In the genomic region with DNA sequence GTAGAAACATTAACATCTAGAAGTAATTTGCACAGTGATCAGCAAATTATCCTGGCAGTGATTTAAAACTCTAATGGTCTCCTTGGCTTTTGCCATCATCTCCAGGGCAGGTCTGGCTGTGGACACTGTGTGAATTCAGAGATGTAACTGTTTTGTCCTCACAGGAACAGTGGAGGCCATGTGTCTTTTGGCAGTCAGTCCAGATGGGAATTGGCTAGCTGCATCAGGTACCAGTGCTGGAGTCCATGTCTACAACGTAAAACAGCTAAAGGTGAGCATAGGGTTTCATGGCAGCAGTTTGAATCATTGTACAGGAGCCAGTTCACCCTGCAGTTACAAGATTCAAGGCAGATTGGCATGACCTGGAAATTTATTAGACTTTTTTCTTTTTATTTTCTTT, we compare ENCODE assay signal across 20 cellular contexts. TPM values are rescaled to one million over a fixed set of nuclear protein-coding genes. Genes with fewer than 3 reads are reported as not detected.
DNase-seq lines count a peak whose midpoint lies in the region; ATAC-seq lines count a peak whose summit lies in the region.
"Had no signal": no experiment of that assay in that cellular context is flagged by ENCODE, and none has a peak within 500 bp of the region (broad histone marks: within the 10 kb centered on the region; RNA-seq: fewer than 3 reads in every experiment).

No MANE protein-coding gene starts in this region.

- H3K79me1 ChIP-seq in trophoblast cell (ENCODE audit: low read length) = no peaks in the 10 kb centered on the region

- H3K4me1 Mint-ChIP-seq in activated CD4-positive, alpha-beta T cell treated with anti-CD3 and anti-CD28 coated beads for 36 hours = peaks cover 39% of the 10 kb centered on the region
- peaks cover 42% of the 10 kb centered on the region for H3K4me1 Mint-ChIP-seq in activated naive CD8-positive, alpha-beta T cell treated with anti-CD3 and anti-CD28 coated beads, Interleukin-2, amount 50 U/mL, for 24 hours
- H3K4me1 Mint-ChIP-seq in activated naive CD8-positive, alpha-beta T cell treated with anti-CD3 and anti-CD28 coated beads for 36 hours = peaks cover 27% of the 10 kb centered on the region
- H3K4me1 Mint-ChIP-seq: B cell had no signal

- H4K8ac ChIP-seq in trophoblast cell (ENCODE audit: low read depth, low read length) = no peak overlapping the region

- H4K91ac ChIP-seq in trophoblast cell (ENCODE audit: low read depth, low read length) = peak overlapping the region; percentile 14

- H3K4me2 ChIP-seq in trophoblast cell (ENCODE audit: low read length) = no peak overlapping the region
- H3K4me2 ChIP-seq: BLaER1 had no signal

- DNase-seq in activated CD4-positive, alpha-beta T cell treated with anti-CD3 and anti-CD28 coated beads for 36 hours = no peak
- no peak for DNase-seq in activated CD4-positive, alpha-beta T cell treated with anti-CD3 and anti-CD28 coated beads, Interleukin-2, amount 50 U/mL, for 1 hour
- DNase-seq in activated naive CD8-positive, alpha-beta T cell treated with anti-CD3 and anti-CD28 coated beads, Interleukin-2, amount 50 U/mL, for 24 hours = no peak
- DNase-seq in activated naive CD8-positive, alpha-beta T cell treated with anti-CD3 and anti-CD28 coated beads for 36 hours = no peak
- no peak for DNase-seq in caudate nucleus (lab: John Stamatoyannopoulos, UW)
- no peak for DNase-seq in trophoblast cell
- DNase-seq in activated naive CD4-positive, alpha-beta T cell treated with anti-CD3 and anti-CD28 coated beads, Interleukin-2, amount 50 U/mL, for 72 hours (ENCODE audit: low spot score in 2 of 2) = no peak
- no peak for DNase-seq in SK-N-DZ (ENCODE audit: low spot score)
- DNase-seq: Caco-2; CD4-positive, CD25-positive, alpha-beta regulatory T cell; CD8-positive, alpha-beta T cell; DMS153; DND-41; GOT3; HFFc6 had no signal

- H2BK12ac ChIP-seq in trophoblast cell (ENCODE audit: low read length) = no peak overlapping the region

- H3K14ac ChIP-seq in trophoblast cell (ENCODE audit: low read length) = no peak overlapping the region

- no peak for ATAC-seq in activated CD4-positive, alpha-beta T cell treated with anti-CD3 and anti-CD28 coated beads for 36 hours
- no peak for ATAC-seq in activated naive CD8-positive, alpha-beta T cell treated with anti-CD3 and anti-CD28 coated beads, Interleukin-2, amount 50 U/mL, for 24 hours
- no peak for ATAC-seq in activated naive CD4-positive, alpha-beta T cell treated with anti-CD3 and anti-CD28 coated beads, Interleukin-2, amount 50 U/mL, for 72 hours
- ATAC-seq: CD8-positive, alpha-beta T cell had no signal

- no peaks in the 10 kb centered on the region for H3K27me3 Mint-ChIP-seq in activated CD4-positive, alpha-beta T cell treated with anti-CD3 and anti-CD28 coated beads for 36 hours
- no peaks in the 10 kb centered on the region for H3K27me3 Mint-ChIP-seq in activated naive CD8-positive, alpha-beta T cell treated with anti-CD3 and anti-CD28 coated beads, Interleukin-2, amount 50 U/mL, for 24 hours
- no peaks in the 10 kb centered on the region for H3K27me3 Mint-ChIP-seq in activated naive CD8-positive, alpha-beta T cell treated with anti-CD3 and anti-CD28 coated beads for 36 hours
- H3K27me3 Mint-ChIP-seq: B cell; CD4-positive, CD25-positive, alpha-beta regulatory T cell had no signal

- no peak overlapping the region for H2BK120ac ChIP-seq in trophoblast cell (ENCODE audit: insufficient read depth, low read length, poor library complexity)

- no peaks in the 10 kb centered on the region for H3K79me2 ChIP-seq in trophoblast cell (ENCODE audit: control insufficient read depth, insufficient read depth, low read length, poor library complexity)

- no peak overlapping the region for H3K4me3 Mint-ChIP-seq in activated CD4-positive, alpha-beta T cell treated with anti-CD3 and anti-CD28 coated beads for 36 hours
- no peak overlapping the region for H3K4me3 Mint-ChIP-seq in activated naive CD8-positive, alpha-beta T cell treated with anti-CD3 and anti-CD28 coated beads, Interleukin-2, amount 50 U/mL, for 24 hours
- no peak overlapping the region for H3K4me3 Mint-ChIP-seq in activated naive CD8-positive, alpha-beta T cell treated with anti-CD3 and anti-CD28 coated beads for 36 hours
- H3K4me3 Mint-ChIP-seq: B cell; CD4-positive, CD25-positive, alpha-beta regulatory T cell; CD8-positive, alpha-beta T cell; HFFc6 had no signal

- no peak overlapping the region for H2AK5ac ChIP-seq in trophoblast cell (ENCODE audit: low read length)

- H3K18ac ChIP-seq in trophoblast cell (ENCODE audit: low read length) = no peak overlapping the region

- H3K36me3 Mint-ChIP-seq in activated CD4-positive, alpha-beta T cell treated with anti-CD3 and anti-CD28 coated beads for 36 hours (ENCODE audit: low read depth) = peaks cover 59% of the 10 kb centered on the region
- peaks cover 67% of the 10 kb centered on the region for H3K36me3 Mint-ChIP-seq in activated naive CD8-positive, alpha-beta T cell treated with anti-CD3 and anti-CD28 coated beads, Interleukin-2, amount 50 U/mL, for 24 hours (ENCODE audit: low read depth)
- peaks cover 46% of the 10 kb centered on the region for H3K36me3 Mint-ChIP-seq in activated naive CD8-positive, alpha-beta T cell treated with anti-CD3 and anti-CD28 coated beads for 36 hours
- peaks cover 18 to 45% of the 10 kb centered on the region in 2 donors for H3K36me3 Mint-ChIP-seq in activated naive CD4-positive, alpha-beta T cell treated with anti-CD3 and anti-CD28 coated beads, Interleukin-2, amount 50 U/mL, for 72 hours

- intact Hi-C loops in activated CD4-positive, alpha-beta T cell treated with anti-CD3 and anti-CD28 coated beads for 36 hours (cut with DNase I, micrococcal nuclease) = no loop called here

- H3K4me3 ChIP-seq in trophoblast cell (ENCODE audit: low read depth, low read length) = no peak overlapping the region
- H3K4me3 ChIP-seq: BLaER1, HAP-1 had no signal

- H3K27me3 ChIP-seq in trophoblast cell (ENCODE audit: insufficient read depth, low read length) = no peaks in the 10 kb centered on the region
- H3K27me3 ChIP-seq: BLaER1 had no signal

- peak overlapping the region; percentile 19 for H3K27ac Mint-ChIP-seq in activated CD4-positive, alpha-beta T cell treated with anti-CD3 and anti-CD28 coated beads for 36 hours
- H3K27ac Mint-ChIP-seq in activated naive CD8-positive, alpha-beta T cell treated with anti-CD3 and anti-CD28 coated beads, Interleukin-2, amount 50 U/mL, for 24 hours = peak overlapping the region; percentile 12
- H3K27ac Mint-ChIP-seq in activated naive CD8-positive, alpha-beta T cell treated with anti-CD3 and anti-CD28 coated beads for 36 hours = no peak overlapping the region
- H3K27ac Mint-ChIP-seq in activated naive CD4-positive, alpha-beta T cell treated with anti-CD3 and anti-CD28 coated beads, Interleukin-2, amount 50 U/mL, for 72 hours = no peak overlapping the region
- H3K27ac Mint-ChIP-seq: B cell; CD8-positive, alpha-beta T cell; HFFc6 had no signal

- no peak overlapping the region for H3K23ac ChIP-seq in trophoblast cell (ENCODE audit: low read length)

- peak overlapping the region; percentile 11 for H3K27ac ChIP-seq in caudate nucleus (ENCODE audit: low read depth, low read length)
- no peak overlapping the region for H3K27ac ChIP-seq in trophoblast cell (ENCODE audit: low read depth, low read length)
- H3K27ac ChIP-seq: 22Rv1, BLaER1, C4-2B had no signal

- H3K4ac ChIP-seq in trophoblast cell (ENCODE audit: low read depth, low read length) = no peak overlapping the region

- H3K9me3 ChIP-seq in trophoblast cell (ENCODE audit: insufficient read depth, low read depth, low read length) = no peaks in the 10 kb centered on the region
- H3K9me3 ChIP-seq: BLaER1, Caco-2, HAP-1 had no signal

- H3K36me3 ChIP-seq in trophoblast cell (ENCODE audit: control insufficient read depth in 1 of 2, insufficient read depth in 2 of 2, low read length in 2 of 2) = peaks cover 29 to 57% of the 10 kb centered on the region in 2 experiments

- H3K4me1 ChIP-seq in trophoblast cell (ENCODE audit: control insufficient read depth in 1 of 2, insufficient read depth in 2 of 2, low read length in 2 of 2) = no peaks in the 10 kb centered on the region
- H3K4me1 ChIP-seq: BLaER1, Caco-2, HAP-1 had no signal

- H4K12ac ChIP-seq in trophoblast cell (ENCODE audit: low read depth, low read length) = peak overlapping the region; percentile 54

- no CpG with 5 or more reads among the region's 1 CpG for WGBS in trophoblast cell (ENCODE audit: extremely low coverage, insufficient coverage, insufficient read length)

- H2BK5ac ChIP-seq in trophoblast cell (ENCODE audit: low read depth, low read length, poor library complexity) = no peak overlapping the region

- CTCF ChIA-PET in activated CD4-positive, alpha-beta T cell treated with anti-CD3 and anti-CD28 coated beads for 36 hours (lab: Charles Lee) = interaction anchor here (1.0 to 2.2 kb wide), 3 partner anchors 8 to 631 kb away, joined by 3 to 7 read pairs (median 5); no protein-coding TSS in a partner anchor

- POLR2A ChIA-PET in activated CD4-positive, alpha-beta T cell treated with anti-CD3 and anti-CD28 coated beads for 36 hours (lab: Charles Lee) = interaction anchor here (0.6 kb wide), 1 partner anchor 33 kb away, joined by 3 read pairs; no protein-coding TSS in a partner anchor

- no peaks in the 10 kb centered on the region for H3K9me3 Mint-ChIP-seq in activated CD4-positive, alpha-beta T cell treated with anti-CD3 and anti-CD28 coated beads for 36 hours (ENCODE audit: low read depth)
- no peaks in the 10 kb centered on the region for H3K9me3 Mint-ChIP-seq in activated naive CD8-positive, alpha-beta T cell treated with anti-CD3 and anti-CD28 coated beads, Interleukin-2, amount 50 U/mL, for 24 hours
- H3K9me3 Mint-ChIP-seq in activated naive CD8-positive, alpha-beta T cell treated with anti-CD3 and anti-CD28 coated beads for 36 hours = no peaks in the 10 kb centered on the region
- H3K9me3 Mint-ChIP-seq in activated naive CD4-positive, alpha-beta T cell treated with anti-CD3 and anti-CD28 coated beads, Interleukin-2, amount 50 U/mL, for 72 hours = no peaks in the 10 kb centered on the region
- H3K9me3 Mint-ChIP-seq: CD4-positive, CD25-positive, alpha-beta regulatory T cell; CD8-positive, alpha-beta T cell; HFFc6 had no signal

- no peak overlapping the region for H3K9ac ChIP-seq in trophoblast cell (ENCODE audit: low read length)
- H3K9ac ChIP-seq: BLaER1 had no signal

- no peak overlapping the region for H2AFZ ChIP-seq in trophoblast cell (ENCODE audit: insufficient read depth, low read length, poor library complexity)

RNA-seq across cellular contexts. Expression of a gene that starts 26.8 kb away (rescaled TPM):
- total RNA-seq in activated CD4-positive, alpha-beta T cell treated with anti-CD3 and anti-CD28 coated beads for 36 hours = 10 to 100 TPM; 15.7 to 17.2 TPM
- 1 to 10 TPM; 6.1 to 6.3 TPM for total RNA-seq in activated naive CD8-positive, alpha-beta T cell treated with anti-CD3 and anti-CD28 coated beads for 36 hours
- 5.3 TPM in 2 replicates for polyA plus RNA-seq in trophoblast cell (2013)
- total RNA-seq in activated naive CD4-positive, alpha-beta T cell treated with anti-CD3 and anti-CD28 coated beads, Interleukin-2, amount 50 U/mL, for 72 hours = 10 to 100 TPM; 12.7 to 21.2 TPM
- polyA plus RNA-seq in SK-N-DZ (2014; cell fraction: cytosol; rRNA removed) = 5.9 and 8.4 TPM in 2 replicates
- 5.8 and 8.8 TPM in 2 replicates for polyA plus RNA-seq in SK-N-DZ (2014; cell fraction: nucleus; rRNA removed)

RNA-seq across cellular contexts. Expression of a gene that starts 27.7 kb away (rescaled TPM):
- total RNA-seq in activated CD4-positive, alpha-beta T cell treated with anti-CD3 and anti-CD28 coated beads for 36 hours = 100 to 1,000 TPM; 102 to 119 TPM
- total RNA-seq in activated naive CD8-positive, alpha-beta T cell treated with anti-CD3 and anti-CD28 coated beads for 36 hours = 100 to 1,000 TPM; 149 to 153 TPM
- 30.0 and 32.5 TPM in 2 replicates for polyA plus RNA-seq in trophoblast cell (2013)
- total RNA-seq in activated naive CD4-positive, alpha-beta T cell treated with anti-CD3 and anti-CD28 coated beads, Interleukin-2, amount 50 U/mL, for 72 hours = 10 to 100 TPM; 56.0 to 86.7 TPM
- 22.8 and 30.1 TPM in 2 replicates for polyA plus RNA-seq in SK-N-DZ (2014; cell fraction: cytosol; rRNA removed)
- polyA plus RNA-seq in SK-N-DZ (2014; cell fraction: nucleus; rRNA removed) = 33.6 and 43.8 TPM in 2 replicates

RNA-seq across cellular contexts. Expression of a gene that starts 27.8 kb away (rescaled TPM):
- 100 to 1,000 TPM; 153 to 194 TPM for total RNA-seq in activated CD4-positive, alpha-beta T cell treated with anti-CD3 and anti-CD28 coated beads for 36 hours
- total RNA-seq in activated naive CD8-positive, alpha-beta T cell treated with anti-CD3 and anti-CD28 coated beads for 36 hours = 100 to 1,000 TPM; 135 to 141 TPM
- polyA plus RNA-seq in trophoblast cell (2013) = 99.6 and 102 TPM in 2 replicates
- 100 to 1,000 TPM in 1 of 2 donors, 10 to 100 TPM in 1; 94.6 to 135 TPM for total RNA-seq in activated naive CD4-positive, alpha-beta T cell treated with anti-CD3 and anti-CD28 coated beads, Interleukin-2, amount 50 U/mL, for 72 hours
- polyA plus RNA-seq in SK-N-DZ (2014; cell fraction: cytosol; rRNA removed) = 135 and 144 TPM in 2 replicates
- 91.1 and 114 TPM in 2 replicates for polyA plus RNA-seq in SK-N-DZ (2014; cell fraction: nucleus; rRNA removed)

RNA-seq across cellular contexts. Expression of a gene that starts 54.7 kb away (rescaled TPM):
- under 1 TPM; 0.39 to 0.42 TPM for total RNA-seq in activated CD4-positive, alpha-beta T cell treated with anti-CD3 and anti-CD28 coated beads for 36 hours
- total RNA-seq in activated naive CD8-positive, alpha-beta T cell treated with anti-CD3 and anti-CD28 coated beads for 36 hours = under 1 TPM; 0.33 to 0.74 TPM
- polyA plus RNA-seq in trophoblast cell (2013) = 0.31 and 0.49 TPM in 2 replicates
- under 1 TPM; 0.31 to 0.61 TPM for total RNA-seq in activated naive CD4-positive, alpha-beta T cell treated with anti-CD3 and anti-CD28 coated beads, Interleukin-2, amount 50 U/mL, for 72 hours
- 0.03 and 0.42 TPM in 2 replicates for polyA plus RNA-seq in SK-N-DZ (2014; cell fraction: cytosol; rRNA removed)
- 0.63 and 16.9 TPM in 2 replicates for polyA plus RNA-seq in SK-N-DZ (2014; cell fraction: nucleus; rRNA removed)

Comparison
In these comparisons a context has a peak if more than half of its experiments do, and no peak if none do; other contexts are left out.
1. H3K27ac Mint-ChIP-seq: peak in activated CD4-positive, alpha-beta T cell treated with anti-CD3 and anti-CD28 coated beads for 36 hours (single experiment) and activated naive CD8-positive, alpha-beta T cell treated with anti-CD3 and anti-CD28 coated beads, Interleukin-2, amount 50 U/mL, for 24 hours (single experiment); none in activated naive CD8-positive, alpha-beta T cell treated with anti-CD3 and anti-CD28 coated beads for 36 hours (single experiment) and activated naive CD4-positive, alpha-beta T cell treated with anti-CD3 and anti-CD28 coated beads, Interleukin-2, amount 50 U/mL, for 72 hours (0 of 2).